Comparison of ENCODE assay signal across 6 cellular contexts in the genomic region with DNA sequence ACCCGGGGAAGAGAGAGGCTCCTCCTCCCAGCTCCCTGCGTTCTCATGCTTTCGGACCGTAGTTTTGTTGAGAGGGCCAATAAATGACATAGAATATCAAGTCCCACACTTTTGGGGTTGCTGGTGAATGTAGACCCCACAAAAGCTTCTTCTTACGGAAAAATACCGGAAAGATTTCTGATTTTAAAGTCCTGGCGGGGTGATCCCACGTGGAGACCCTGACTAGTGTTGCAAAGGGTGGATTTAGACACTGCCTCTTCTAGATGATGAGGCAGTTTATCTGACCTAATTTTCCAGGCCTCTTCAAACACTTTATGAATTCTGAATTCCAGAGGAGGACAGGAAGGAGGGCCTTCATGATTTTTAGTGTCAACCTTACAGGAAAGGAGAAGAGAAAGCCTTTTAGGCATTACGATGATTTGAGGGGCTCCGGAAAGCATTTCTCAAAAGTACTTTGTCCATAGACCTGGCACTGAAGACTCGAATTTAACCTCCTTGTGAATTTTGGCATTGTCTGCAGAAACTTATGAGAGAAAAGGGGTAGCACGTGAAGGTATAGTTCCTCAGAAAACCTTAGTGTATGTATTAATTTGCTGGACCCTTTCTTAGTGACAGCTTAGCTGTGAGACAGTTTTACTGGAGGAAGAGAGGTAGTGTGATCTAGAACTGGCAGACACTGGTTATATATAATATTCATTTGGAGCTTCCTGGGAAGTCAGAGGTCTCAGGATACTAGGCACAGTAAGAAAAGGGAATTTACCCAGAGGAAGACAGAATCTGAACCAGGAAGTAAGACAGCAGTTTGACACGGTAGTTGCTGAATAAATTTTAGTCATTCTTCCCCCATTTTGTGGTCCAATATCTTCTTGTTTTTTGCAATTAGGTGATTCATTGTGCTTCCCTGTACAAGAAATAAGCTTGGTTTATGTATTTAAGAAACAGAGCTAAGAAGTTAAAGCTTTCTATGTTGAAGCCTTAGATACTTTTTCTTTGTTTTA. TPM values are rescaled to one million over a fixed set of nuclear protein-coding genes. Genes with fewer than 3 reads are reported as not detected.
A peak's percentile ranks its signal among the peaks of the same experiment; 100 is the strongest.
DNase-seq lines count a peak whose midpoint lies in the region; ATAC-seq and TF ChIP-seq lines count a peak whose summit lies in the region.

No MANE protein-coding gene starts in this region.

- H3K4me3 Mint-ChIP-seq in activated CD4-positive, alpha-beta T cell treated with anti-CD3 and anti-CD28 coated beads, Interleukin-2, amount 10 ng/mL, durations not matched to agents 24 days and 14 days = peak overlapping the region; percentile 92
- peak overlapping the region; percentile 92 for H3K4me3 Mint-ChIP-seq in stimulated activated memory B cell treated with anti-CD40 and anti-IgM and Interleukin-4, amounts not matched to agents 10 μg/mL and 1 μg/mL and 100 μg/mL, for 72 hours

- peak overlapping the region; percentile 97 for H3K27ac Mint-ChIP-seq in activated CD4-positive, alpha-beta T cell treated with anti-CD3 and anti-CD28 coated beads, Interleukin-2, amount 10 ng/mL, durations not matched to agents 24 days and 14 days
- peak overlapping the region; percentile 100 for H3K27ac Mint-ChIP-seq in stimulated activated memory B cell treated with anti-CD40 and anti-IgM and Interleukin-4, amounts not matched to agents 10 μg/mL and 1 μg/mL and 100 μg/mL, for 72 hours

- no peaks in the 10 kb centered on the region for H3K27me3 Mint-ChIP-seq in activated CD4-positive, alpha-beta T cell treated with anti-CD3 and anti-CD28 coated beads, Interleukin-2, amount 10 ng/mL, durations not matched to agents 24 days and 14 days
- no peaks in the 10 kb centered on the region for H3K27me3 Mint-ChIP-seq in stimulated activated memory B cell treated with anti-CD40 and anti-IgM and Interleukin-4, amounts not matched to agents 10 μg/mL and 1 μg/mL and 100 μg/mL, for 72 hours

- intact Hi-C loops in activated CD4-positive, alpha-beta T cell treated with anti-CD3 and anti-CD28 coated beads, Interleukin-2, amount 10 ng/mL, durations not matched to agents 24 days and 14 days (cut with micrococcal nuclease) = loop anchor here (1.0 to 5.0 kb wide), 5 partner anchors 24 to 344 kb away; a partner anchor contains a TSS

- peak; percentile 2 for ATAC-seq in stimulated activated memory B cell treated with anti-CD40 and anti-IgM and Interleukin-4, amounts not matched to agents 10 μg/mL and 1 μg/mL and 100 μg/mL, for 72 hours

- H3K36me3 Mint-ChIP-seq in activated CD4-positive, alpha-beta T cell treated with anti-CD3 and anti-CD28 coated beads, Interleukin-2, amount 10 ng/mL, durations not matched to agents 24 days and 14 days (ENCODE audit: low read depth) = peaks cover 25% of the 10 kb centered on the region
- H3K36me3 Mint-ChIP-seq in stimulated activated memory B cell treated with anti-CD40 and anti-IgM and Interleukin-4, amounts not matched to agents 10 μg/mL and 1 μg/mL and 100 μg/mL, for 72 hours = no peaks in the 10 kb centered on the region

- H3K9me3 Mint-ChIP-seq in activated CD4-positive, alpha-beta T cell treated with anti-CD3 and anti-CD28 coated beads, Interleukin-2, amount 10 ng/mL, durations not matched to agents 24 days and 14 days = no peaks in the 10 kb centered on the region
- no peaks in the 10 kb centered on the region for H3K9me3 Mint-ChIP-seq in stimulated activated memory B cell treated with anti-CD40 and anti-IgM and Interleukin-4, amounts not matched to agents 10 μg/mL and 1 μg/mL and 100 μg/mL, for 72 hours

- peaks cover 26% of the 10 kb centered on the region for H3K4me1 Mint-ChIP-seq in activated CD4-positive, alpha-beta T cell treated with anti-CD3 and anti-CD28 coated beads, Interleukin-2, amount 10 ng/mL, durations not matched to agents 24 days and 14 days
- H3K4me1 Mint-ChIP-seq in stimulated activated memory B cell treated with anti-CD40 and anti-IgM and Interleukin-4, amounts not matched to agents 10 μg/mL and 1 μg/mL and 100 μg/mL, for 72 hours = peaks cover 18% of the 10 kb centered on the region

- no peak for TF ChIP-seq POLR2A in erythroblast (IDR thresholded peaks at IDR 0.05; ENCODE audit: low read length)

- DNase-seq in activated CD4-positive, alpha-beta T cell treated with anti-CD3 and anti-CD28 coated beads, Interleukin-2, amount 10 ng/mL, durations not matched to agents 24 days and 14 days = no peak
- no peak for DNase-seq in activated CD4-positive, alpha-beta T cell treated with anti-CD3 and anti-CD28 coated beads for 4 hours
- DNase-seq in NOMO-1 treated with dmso at 0.1 percent for 144 hours (lab: John Stamatoyannopoulos, UW; ENCODE audit: unreplicated experiment) (peak; percentile 29), erythroblast (lab: John Stamatoyannopoulos, UW) (peak; percentile 61 to 75), NCI-H748 treated with DMSO at 0.1 percent for 48 hours (lab: John Stamatoyannopoulos, UW) (no peak)

RNA-seq across cellular contexts. Expression of a gene that starts 0.9 kb away (rescaled TPM):
- 26.7 and 29.2 TPM in 2 replicates for total RNA-seq in activated CD4-positive, alpha-beta T cell treated with anti-CD3 and anti-CD28 coated beads, Interleukin-2, amount 10 ng/mL, durations not matched to agents 24 days and 14 days

RNA-seq across cellular contexts. Expression of a gene that starts 15.7 kb away (rescaled TPM):
- total RNA-seq in activated CD4-positive, alpha-beta T cell treated with anti-CD3 and anti-CD28 coated beads, Interleukin-2, amount 10 ng/mL, durations not matched to agents 24 days and 14 days = 24.9 and 31.7 TPM in 2 replicates

RNA-seq across cellular contexts. Expression of a gene that starts 22.4 kb away (rescaled TPM):
- 30.3 and 32.0 TPM in 2 replicates for total RNA-seq in activated CD4-positive, alpha-beta T cell treated with anti-CD3 and anti-CD28 coated beads, Interleukin-2, amount 10 ng/mL, durations not matched to agents 24 days and 14 days

RNA-seq across cellular contexts. Expression of a gene that starts 49.6 kb away (rescaled TPM):
- total RNA-seq in activated CD4-positive, alpha-beta T cell treated with anti-CD3 and anti-CD28 coated beads, Interleukin-2, amount 10 ng/mL, durations not matched to agents 24 days and 14 days = 11.8 and 14.0 TPM in 2 replicates

Comparison
In these comparisons a context has a peak if more than half of its experiments do, and no peak if none do; other contexts are left out.
1. DNase-seq: peak in NOMO-1 treated with dmso at 0.1 percent for 144 hours (single experiment) and erythroblast (2 of 2); none in activated CD4-positive, alpha-beta T cell treated with anti-CD3 and anti-CD28 coated beads, Interleukin-2, amount 10 ng/mL, durations not matched to agents 24 days and 14 days (single experiment), activated CD4-positive, alpha-beta T cell treated with anti-CD3 and anti-CD28 coated beads for 4 hours (0 of 2) and NCI-H748 treated with DMSO at 0.1 percent for 48 hours (single experiment).